In the genomic region with DNA sequence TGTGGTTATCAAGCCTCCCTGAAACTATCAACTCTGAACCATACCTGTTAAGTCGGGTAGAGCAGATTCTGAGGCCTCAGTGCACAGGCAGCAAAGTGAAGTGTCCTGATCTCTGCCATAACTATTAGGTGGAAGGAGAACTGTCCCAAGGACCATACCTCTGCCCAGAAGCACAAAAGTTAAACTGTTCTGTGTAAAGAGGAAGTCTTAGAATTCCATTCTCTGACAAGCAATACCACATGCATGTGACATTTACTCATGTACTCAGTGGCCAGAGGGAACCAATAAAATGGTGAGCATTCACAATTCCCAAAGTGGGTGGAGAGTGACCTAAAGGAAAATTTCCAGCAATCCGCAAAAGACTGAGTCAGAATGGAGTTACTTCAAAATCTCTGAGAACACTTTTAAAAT, we compare ENCODE assay signal across 8 cellular contexts.
DNase-seq lines count a peak whose midpoint lies in the region; ATAC-seq and TF ChIP-seq lines count a peak whose summit lies in the region.

No MANE protein-coding gene starts in this region.

- H3K9me3 ChIP-seq in adipocyte (ENCODE audit: control insufficient read depth, low read length) (no peaks in the 10 kb centered on the region), testis (no peaks in the 10 kb centered on the region)

- no peaks in the 10 kb centered on the region for H3K27me3 Mint-ChIP-seq in type B pancreatic cell

- H3K9me3 Mint-ChIP-seq in type B pancreatic cell: no peaks in the 10 kb centered on the region

- no peak overlapping the region for H3K4me3 Mint-ChIP-seq in type B pancreatic cell

- ATAC-seq in HG03095 (IDR thresholded peaks at IDR 0.05; ENCODE audit: unreplicated experiment): no peak

- H3K4me3 ChIP-seq in adipocyte (ENCODE audit: low read length) (peak overlapping the region; percentile 87), testis (no peak overlapping the region)

- 80 to 90% methylated on average over 2 of the region's 2 CpGs for WGBS in testis, 2 donors

- H3K4me1 Mint-ChIP-seq in type B pancreatic cell (ENCODE audit: unreplicated experiment): peaks cover 8% of the 10 kb centered on the region

- in situ Hi-C loops in ACHN (cut with HindIII; ENCODE audit: low pct_ligation_motif_present, low pct_unique_long_range_greater_than_20kb, low sequenced_read_pairs): no loop called here

- POLR2A ChIA-PET in HEK293T (lab: Yijun Ruan, JAX): no interaction called here

- H3K4me1 ChIP-seq in adipocyte (ENCODE audit: control insufficient read depth, insufficient read depth, low read length) (peaks cover 34% of the 10 kb centered on the region), testis (no peaks in the 10 kb centered on the region)

- peak overlapping the region; percentile 9 for H3K27ac Mint-ChIP-seq in type B pancreatic cell

- DNase-seq in ACHN: peak; percentile 99
- DNase-seq in HT-29 (ENCODE audit: low spot score): peak; percentile 64
- peak; percentile 97 for DNase-seq in adipocyte (ENCODE audit: low read depth)
- peak; percentile 92 for DNase-seq in kidney glomerular epithelial cell (lab: John Stamatoyannopoulos, UW)
- DNase-seq in type B pancreatic cell (ENCODE audit: extremely low spot score, unreplicated experiment): no peak
- DNase-seq in HEK293T (ENCODE audit: extremely low spot score): no peak
- DNase-seq in testis: no peak

- peaks cover 14% of the 10 kb centered on the region for H3K36me3 Mint-ChIP-seq in type B pancreatic cell

- H3K27ac ChIP-seq in testis: peak overlapping the region in 1 of 2 donors; percentile 55

- CTCF ChIA-PET in HEK293T (lab: Yijun Ruan, JAX): no interaction called here

- no peaks in the 10 kb centered on the region for H3K27me3 ChIP-seq in adipocyte (replicated peaks; ENCODE audit: control insufficient read depth, insufficient read depth, low read length)
- H3K27me3 ChIP-seq in testis: no peaks in the 10 kb centered on the region

- H3K9ac ChIP-seq in adipocyte (ENCODE audit: low read length): peak overlapping the region; percentile 91

- TF ChIP-seq CTCF in type B pancreatic cell (conservative IDR thresholded peaks at IDR 0.05) (no peak), testis (IDR thresholded peaks at IDR 0.05) (no peak)

- H3K36me3 ChIP-seq in adipocyte (ENCODE audit: control insufficient read depth, insufficient read depth, low read length, severe bottlenecking) (peaks cover 4% of the 10 kb centered on the region), testis (ENCODE audit: low read depth, missing control alignments) (no peaks in the 10 kb centered on the region)

- intact Hi-C loops in testis (cut with DNase I; ENCODE audit: low total_unique reads): no loop called here

- TF ChIP-seq POLR2A in testis (IDR thresholded peaks at IDR 0.05): no peak

TF ChIP-seq in HEK293T, 16 proteins besides CTCF, POLR2A, EP300 and RAD21:
- TF ChIP-seq, protein P1, sequence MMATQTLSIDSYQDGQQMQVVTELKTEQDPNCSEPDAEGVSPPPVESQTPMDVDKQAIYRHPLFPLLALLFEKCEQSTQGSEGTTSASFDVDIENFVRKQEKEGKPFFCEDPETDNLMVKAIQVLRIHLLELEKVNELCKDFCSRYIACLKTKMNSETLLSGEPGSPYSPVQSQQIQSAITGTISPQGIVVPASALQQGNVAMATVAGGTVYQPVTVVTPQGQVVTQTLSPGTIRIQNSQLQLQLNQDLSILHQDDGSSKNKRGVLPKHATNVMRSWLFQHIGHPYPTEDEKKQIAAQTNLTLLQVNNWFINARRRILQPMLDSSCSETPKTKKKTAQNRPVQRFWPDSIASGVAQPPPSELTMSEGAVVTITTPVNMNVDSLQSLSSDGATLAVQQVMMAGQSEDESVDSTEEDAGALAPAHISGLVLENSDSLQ (IDR thresholded peaks at IDR 0.05): no peak
- no peak for TF ChIP-seq LEF1 (IDR thresholded peaks at IDR 0.05; ENCODE audit: borderline replicate concordance)
- TF ChIP-seq FOXK2 (IDR thresholded peaks at IDR 0.05): no peak
- TF ChIP-seq L3MBTL2 (conservative IDR thresholded peaks at IDR 0.05): no peak
- no peak for TF ChIP-seq SP1 (IDR thresholded peaks at IDR 0.05)
- no peak for TF ChIP-seq FOXA1 (IDR thresholded peaks at IDR 0.05)
- no peak for TF ChIP-seq ARNT (IDR thresholded peaks at IDR 0.05)
- TF ChIP-seq SUZ12 (IDR thresholded peaks at IDR 0.05): no peak
- no peak for TF ChIP-seq NFRKB (IDR thresholded peaks at IDR 0.05)
- TF ChIP-seq CTBP1 (IDR thresholded peaks at IDR 0.05; ENCODE audit: borderline replicate concordance): no peak
- no peak for TF ChIP-seq ZNF384 (IDR thresholded peaks at IDR 0.05)
- TF ChIP-seq FOXM1 (IDR thresholded peaks at IDR 0.05; ENCODE audit: borderline replicate concordance): no peak
- no peak for TF ChIP-seq TARDBP (IDR thresholded peaks at IDR 0.05)
- no peak for TF ChIP-seq HDGF (IDR thresholded peaks at IDR 0.05; ENCODE audit: borderline replicate concordance)
- TF ChIP-seq ELF4 (IDR thresholded peaks at IDR 0.05): no peak
- TF ChIP-seq BHLHE40 (IDR thresholded peaks at IDR 0.05; ENCODE audit: borderline replicate concordance): no peak

Comparison
In these comparisons a context has a peak if more than half of its experiments do, and no peak if none do; other contexts are left out.
1. DNase-seq: peak in ACHN (single experiment), HT-29 (single experiment), adipocyte (single experiment) and kidney glomerular epithelial cell (single experiment); none in type B pancreatic cell (single experiment), HEK293T (single experiment) and testis (single experiment).